ENCODE assay signal across 16 cellular contexts in genomic region chr11:130510407-130511006, GRCh38.
DNase-seq lines count a peak whose midpoint lies in the region; ATAC-seq and TF ChIP-seq lines count a peak whose summit lies in the region.
"Had no signal": no experiment of that assay in that cellular context is flagged by ENCODE, and none has a peak within 500 bp of the region (broad histone marks: within the 10 kb centered on the region; RNA-seq: fewer than 3 reads in every experiment).

No MANE protein-coding gene starts in this region.

- CTCF ChIA-PET in activated CD8-positive, alpha-beta memory T cell treated with anti-CD3 and anti-CD28 coated beads, Interleukin-2, amount 10 ng/mL, durations not matched to agents 7 days and 5 days (lab: Charles Lee), result no interaction called here

- intact Hi-C loops in mucosa of descending colon (cut with DNase I, micrococcal nuclease), result no loop called here

- peaks cover 10% of the 10 kb centered on the region for H3K9me3 ChIP-seq in mucosa of descending colon
- H3K9me3 ChIP-seq: psoas muscle had no signal

- no peak overlapping the region for H3K4me3 ChIP-seq in mucosa of descending colon
- H3K4me3 ChIP-seq: lung, MG63, psoas muscle had no signal

- peaks cover 6% of the 10 kb centered on the region for H3K9me3 Mint-ChIP-seq in activated CD8-positive, alpha-beta memory T cell treated with anti-CD3 and anti-CD28 coated beads, Interleukin-2, amount 10 ng/mL, durations not matched to agents 7 days and 5 days (ENCODE audit: low read depth)
- peaks cover 3 to 34% (median 15%) of the 10 kb centered on the region in 9 donors for H3K9me3 Mint-ChIP-seq in naive thymus-derived CD8-positive, alpha-beta T cell

- POLR2A ChIA-PET in naive thymus-derived CD8-positive, alpha-beta T cell (lab: Charles Lee), result no interaction called here

- H3K36me3 ChIP-seq in mucosa of descending colon (ENCODE audit: low read depth), result no peaks in the 10 kb centered on the region
- H3K36me3 ChIP-seq: MG63 had no signal

- DNase-seq in activated CD8-positive, alpha-beta memory T cell treated with anti-CD3 and anti-CD28 coated beads, Interleukin-2, amount 10 ng/mL, durations not matched to agents 7 days and 5 days, result peak; percentile 16
- no peak for DNase-seq in activated CD8-positive, alpha-beta memory T cell treated with anti-CD3 and anti-CD28 coated beads for 24 hours
- DNase-seq in fibroblast of gingiva (ENCODE audit: low read depth), result peak; percentile 64
- peak in 1 of 3 donors; percentile 48 for DNase-seq in mucosa of descending colon
- peak; percentile 69 for DNase-seq in ureter (ENCODE audit: low spot score)
- DNase-seq in hypothalamus (lab: John Stamatoyannopoulos, UW), result no peak
- no peak for DNase-seq in naive thymus-derived CD8-positive, alpha-beta T cell
- DNase-seq: 8988T; activated CD4-positive, alpha-beta T cell treated with anti-CD3 and anti-CD28 coated beads, Interleukin-2, amount 50 U/mL, for 48 hours; activated effector memory CD4-positive, alpha-beta T cell treated with anti-CD3 and anti-CD28 coated beads, Interleukin-2, amount 50 U/mL, for 16 hours; MG63; NCI-H345; psoas muscle had no signal

- no peaks in the 10 kb centered on the region for H3K36me3 Mint-ChIP-seq in activated CD8-positive, alpha-beta memory T cell treated with anti-CD3 and anti-CD28 coated beads, Interleukin-2, amount 10 ng/mL, durations not matched to agents 7 days and 5 days
- peaks cover 0 to 28% (median 2%) of the 10 kb centered on the region in 3 donors for H3K36me3 Mint-ChIP-seq in naive thymus-derived CD8-positive, alpha-beta T cell

- H3K4me3 Mint-ChIP-seq in activated CD8-positive, alpha-beta memory T cell treated with anti-CD3 and anti-CD28 coated beads, Interleukin-2, amount 10 ng/mL, durations not matched to agents 7 days and 5 days, result no peak overlapping the region
- no peak overlapping the region for H3K4me3 Mint-ChIP-seq in naive thymus-derived CD8-positive, alpha-beta T cell
- H3K4me3 Mint-ChIP-seq: dendritic cell treated with granulocyte-macrophage colony-stimulating factor and Interleukin-4, amounts not matched to agents 40 ng/mL and 50 ng/mL, for 4 days had no signal

- TF ChIP-seq CTCF in mucosa of descending colon (IDR thresholded peaks at IDR 0.05), result no peak

- no peak overlapping the region for H3K27ac Mint-ChIP-seq in activated CD8-positive, alpha-beta memory T cell treated with anti-CD3 and anti-CD28 coated beads, Interleukin-2, amount 10 ng/mL, durations not matched to agents 7 days and 5 days
- H3K27ac Mint-ChIP-seq in naive thymus-derived CD8-positive, alpha-beta T cell, result no peak overlapping the region
- H3K27ac Mint-ChIP-seq: dendritic cell treated with granulocyte-macrophage colony-stimulating factor and Interleukin-4, amounts not matched to agents 40 ng/mL and 50 ng/mL, for 4 days had no signal

- H3K27me3 Mint-ChIP-seq in activated CD8-positive, alpha-beta memory T cell treated with anti-CD3 and anti-CD28 coated beads, Interleukin-2, amount 10 ng/mL, durations not matched to agents 7 days and 5 days, result no peaks in the 10 kb centered on the region
- H3K27me3 Mint-ChIP-seq in naive thymus-derived CD8-positive, alpha-beta T cell, result peaks cover 0 to 25% (median 8%) of the 10 kb centered on the region in 5 donors
- H3K27me3 Mint-ChIP-seq: dendritic cell treated with granulocyte-macrophage colony-stimulating factor and Interleukin-4, amounts not matched to agents 40 ng/mL and 50 ng/mL, for 4 days had no signal

- H3K4me1 Mint-ChIP-seq in activated CD8-positive, alpha-beta memory T cell treated with anti-CD3 and anti-CD28 coated beads, Interleukin-2, amount 10 ng/mL, durations not matched to agents 7 days and 5 days, result no peaks in the 10 kb centered on the region
- peaks cover 0 to 2% (median 0%) of the 10 kb centered on the region in 4 donors for H3K4me1 Mint-ChIP-seq in naive thymus-derived CD8-positive, alpha-beta T cell

- H3K4me1 ChIP-seq in mucosa of descending colon (ENCODE audit: low read depth), result no peaks in the 10 kb centered on the region

- ATAC-seq in activated CD8-positive, alpha-beta memory T cell treated with anti-CD3 and anti-CD28 coated beads, Interleukin-2, amount 10 ng/mL, durations not matched to agents 7 days and 5 days, result no peak
- peak; percentile 58 for ATAC-seq in mucosa of descending colon
- ATAC-seq in HG02884 (IDR thresholded peaks at IDR 0.05; ENCODE audit: unreplicated experiment), result no peak
- no peak for ATAC-seq in naive thymus-derived CD8-positive, alpha-beta T cell
- ATAC-seq: psoas muscle had no signal

Comparison
In these comparisons a context has a peak if more than half of its experiments do, and no peak if none do; other contexts are left out.
1. DNase-seq: peak in activated CD8-positive, alpha-beta memory T cell treated with anti-CD3 and anti-CD28 coated beads, Interleukin-2, amount 10 ng/mL, durations not matched to agents 7 days and 5 days (single experiment), fibroblast of gingiva (single experiment) and ureter (single experiment); none in activated CD8-positive, alpha-beta memory T cell treated with anti-CD3 and anti-CD28 coated beads for 24 hours (single experiment), hypothalamus (0 of 51) and naive thymus-derived CD8-positive, alpha-beta T cell (0 of 10).